In genomic region chr3:195259564-195260285, GRCh38 we compare ENCODE assay signal across 8 cellular contexts. TPM values are rescaled to one million over a fixed set of nuclear protein-coding genes. Genes with fewer than 3 reads are reported as not detected.
DNase-seq lines count a peak whose midpoint lies in the region; ATAC-seq and TF ChIP-seq lines count a peak whose summit lies in the region.

No MANE protein-coding gene starts in this region.

- H3K4me3 ChIP-seq in GM23338 (peak overlapping the region; percentile 92), foreskin fibroblast (ENCODE audit: low read depth in 1 of 2, low read length in 2 of 2) (peak overlapping the region; percentile 81 to 84), neuron (ENCODE audit: low read length) (peak overlapping the region; percentile 53)

- no peaks in the 10 kb centered on the region; the same call in 2 of the 3 replicates for H3K36me3 Mint-ChIP-seq in GM23338 (ENCODE audit: low read depth)

- TF ChIP-seq CTCF in GM23338 (conservative IDR thresholded peaks at IDR 0.05; ENCODE audit: low read depth in 2 of 2) (peak in 1 of 2 experiments; percentile 65; a peak in 2 of 4 replicates), foreskin fibroblast (IDR thresholded peaks at IDR 0.05; ENCODE audit: low read depth, low read length) (no peak)

- peak; percentile 95 for DNase-seq in GM23338 (ENCODE audit: low spot score)
- peak; percentile 84 for DNase-seq in LHCN-M2 (ENCODE audit: low read depth)
- DNase-seq in RPMI8226, result peak; percentile 95
- DNase-seq in activated effector memory CD4-positive, alpha-beta T cell treated with anti-CD3 and anti-CD28 coated beads, Interleukin-2, amount 50 U/mL, for 16 hours, result peak; percentile 95
- DNase-seq in foreskin fibroblast, result peak; percentile 92 to 96
- DNase-seq in stromal cell of bone marrow (ENCODE audit: low read depth), result peak; percentile 75

- peaks cover 79% of the 10 kb centered on the region for H3K79me2 ChIP-seq in GM23338 (replicated peaks; ENCODE audit: insufficient read depth)

- peak overlapping the region; percentile 60 for H3K9ac ChIP-seq in ES-I3 (ENCODE audit: low read depth, low read length)

- peaks cover 8% of the 10 kb centered on the region for H3K27me3 Mint-ChIP-seq in GM23338 (ENCODE audit: insufficient read depth, low read depth, poor library complexity)

- peaks cover 21% of the 10 kb centered on the region; the same call in 1 of the 2 replicates for H3F3A ChIP-seq in GM23338 (replicated peaks; ENCODE audit: low read depth)

- H2AFZ ChIP-seq in GM23338, result peak overlapping the region; percentile 38; the same call in 1 of the 2 replicates
- H2AFZ ChIP-seq in neuron (ENCODE audit: low read depth, low read length), result peak overlapping the region; percentile 69

- peaks cover 41% of the 10 kb centered on the region for H4K20me1 ChIP-seq in GM23338 (replicated peaks; ENCODE audit: insufficient read depth)

- H3K36me3 ChIP-seq in ES-I3 (ENCODE audit: insufficient read depth, low read length) (no peaks in the 10 kb centered on the region), GM23338 (ENCODE audit: insufficient read depth) (no peaks in the 10 kb centered on the region), neuron (ENCODE audit: insufficient read depth, low read length) (no peaks in the 10 kb centered on the region)

- peaks cover 30% of the 10 kb centered on the region for H3K4me1 ChIP-seq in ES-I3 (ENCODE audit: insufficient read depth, low read length)
- H3K4me1 ChIP-seq in GM23338 (ENCODE audit: insufficient read depth), result peaks cover 23% of the 10 kb centered on the region
- peaks cover 15% of the 10 kb centered on the region for H3K4me1 ChIP-seq in neuron (ENCODE audit: insufficient read depth, low read length)

- peak overlapping the region; percentile 76; the same call in 1 of the 2 replicates for H3K27ac ChIP-seq in GM23338 (ENCODE audit: low read depth)

- no peaks in the 10 kb centered on the region for H3K9me3 Mint-ChIP-seq in GM23338

- H3K9me3 ChIP-seq in ES-I3 (ENCODE audit: control insufficient read depth, insufficient read depth, low read length) (no peaks in the 10 kb centered on the region), neuron (ENCODE audit: low read length) (no peaks in the 10 kb centered on the region)

- H3K27ac Mint-ChIP-seq in GM23338, result no peak overlapping the region

- peak overlapping the region; percentile 96 for H3K4me2 ChIP-seq in GM23338

- H3K4me1 Mint-ChIP-seq in GM23338, result peaks cover 56% of the 10 kb centered on the region

- H3K9me2 ChIP-seq in GM23338 (ENCODE audit: insufficient read depth), result no peaks in the 10 kb centered on the region

- no peaks in the 10 kb centered on the region for H3K27me3 ChIP-seq in GM23338 (ENCODE audit: insufficient read depth)
- no peaks in the 10 kb centered on the region for H3K27me3 ChIP-seq in neuron (ENCODE audit: insufficient read depth, low read length)

- ATAC-seq in GM23338, result peak; percentile 61

- peak overlapping the region; percentile 65; the same call in 2 of the 3 replicates for H3K4me3 Mint-ChIP-seq in GM23338

TF ChIP-seq in GM23338, 12 proteins besides CTCF, POLR2A, EP300 and RAD21:
- TF ChIP-seq ZNF331 (CRISPR knock-in tag; IDR thresholded peaks at IDR 0.05; ENCODE audit: low read depth) (peak; percentile 32; the same call in 1 of the 2 replicates), POLR2AphosphoS5 (IDR thresholded peaks at IDR 0.05; ENCODE audit: low read depth) (peak; percentile 30; the same call in 1 of the 2 replicates)
- TF ChIP-seq, protein P1, sequence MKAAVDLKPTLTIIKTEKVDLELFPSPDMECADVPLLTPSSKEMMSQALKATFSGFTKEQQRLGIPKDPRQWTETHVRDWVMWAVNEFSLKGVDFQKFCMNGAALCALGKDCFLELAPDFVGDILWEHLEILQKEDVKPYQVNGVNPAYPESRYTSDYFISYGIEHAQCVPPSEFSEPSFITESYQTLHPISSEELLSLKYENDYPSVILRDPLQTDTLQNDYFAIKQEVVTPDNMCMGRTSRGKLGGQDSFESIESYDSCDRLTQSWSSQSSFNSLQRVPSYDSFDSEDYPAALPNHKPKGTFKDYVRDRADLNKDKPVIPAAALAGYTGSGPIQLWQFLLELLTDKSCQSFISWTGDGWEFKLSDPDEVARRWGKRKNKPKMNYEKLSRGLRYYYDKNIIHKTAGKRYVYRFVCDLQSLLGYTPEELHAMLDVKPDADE (IDR thresholded peaks at IDR 0.05), result no peak

RNA-seq across cellular contexts. Expression of gene XXYLT1, which starts 11.2 kb away (rescaled TPM):
- total RNA-seq in GM23338 (2014; rRNA removed; shearing (Covaris generic)), result 28.9 and 34.8 TPM in 2 replicates
- 13.5 and 14.7 TPM in 2 replicates for polyA plus RNA-seq in GM23338 (2016; fragmentation: Nextera tagmentation; extraction: Ambion mirVana)
- total RNA-seq in LHCN-M2 (2014; rRNA removed), result 18.0 and 19.2 TPM in 2 replicates
- 9.4 TPM for polyA plus RNA-seq in LHCN-M2 (2012)

Comparison
In these comparisons a context has a peak if more than half of its experiments do, and no peak if none do; other contexts are left out.
1. Peak in every context shown above with its lines: DNase-seq, ATAC-seq, H3K4me3 ChIP-seq and H3K27ac ChIP-seq.